ENCODE assay signal across 1 cellular context in genomic region chr17:4998666-4999428, GRCh38.
A peak's percentile ranks its signal among the peaks of the same experiment; 100 is the strongest.
TF ChIP-seq lines count a peak whose summit lies in the region.

No MANE protein-coding gene starts in this region.

TF ChIP-seq in HepG2, 621 proteins besides CTCF, POLR2A, EP300 and RAD21 (continued from another document):
- peak; percentile 52 for TF ChIP-seq ZNF574 (CRISPR knock-in tag; IDR thresholded peaks at IDR 0.05)
- TF ChIP-seq ZNF691 (CRISPR knock-in tag; IDR thresholded peaks at IDR 0.05; ENCODE audit: borderline replicate concordance, low read depth): no peak
- peak; percentile 24 for TF ChIP-seq HNRNPLL (IDR thresholded peaks at IDR 0.05; ENCODE audit: low read depth, low read length, poor library complexity, severe bottlenecking)
- TF ChIP-seq AHDC1 (CRISPR knock-in tag; IDR thresholded peaks at IDR 0.05; ENCODE audit: borderline replicate concordance): 0 out of 2 replicates have a peak, but pooled peaks have one; percentile 47
- TF ChIP-seq ZNF746 (CRISPR knock-in tag; IDR thresholded peaks at IDR 0.05): no peak; the same call in none of the 2 replicates
- TF ChIP-seq NR2F1 (CRISPR knock-in tag; IDR thresholded peaks at IDR 0.05): peak in 1 of 2 experiments; percentile 8; a peak in 1 of 4 replicates
- peak; percentile 55; the same call in 1 of the 2 replicates for TF ChIP-seq IKZF5 (CRISPR knock-in tag; IDR thresholded peaks at IDR 0.05)
- peak; percentile 75 for TF ChIP-seq MAX (IDR thresholded peaks at IDR 0.05)
- peak; percentile 4; the same call in 1 of the 2 replicates for TF ChIP-seq NR2F2 (IDR thresholded peaks at IDR 0.05; ENCODE audit: borderline replicate concordance, low read depth)
- TF ChIP-seq ZNF605 (CRISPR knock-in tag; IDR thresholded peaks at IDR 0.05): peak; percentile 92
- TF ChIP-seq HOXD1 (CRISPR knock-in tag; IDR thresholded peaks at IDR 0.05): no peak
- TF ChIP-seq UBTF (CRISPR knock-in tag; IDR thresholded peaks at IDR 0.05): peak; percentile 53; the same call in 1 of the 2 replicates
- TF ChIP-seq HMG20A (CRISPR knock-in tag; IDR thresholded peaks at IDR 0.05; ENCODE audit: borderline replicate concordance): peak; percentile 45; the same call in 1 of the 2 replicates
- TF ChIP-seq RBM22 (optimal IDR thresholded peaks at IDR 0.05; ENCODE audit: low read length): no peak
- TF ChIP-seq JUNB (CRISPR knock-in tag; IDR thresholded peaks at IDR 0.05; ENCODE audit: borderline replicate concordance): no peak; the same call in 1 of the 2 replicates
- TF ChIP-seq DNMT3B (CRISPR knock-in tag; conservative IDR thresholded peaks at IDR 0.05): no peak; the same call in 1 of the 2 replicates
- no peak; a peak in 1 of 4 replicates for TF ChIP-seq ATF4 (CRISPR knock-in tag; IDR thresholded peaks at IDR 0.05)
- TF ChIP-seq ATF7-NPFF (CRISPR knock-in tag; IDR thresholded peaks at IDR 0.05; ENCODE audit: low read depth): no peak
- 0 out of 2 replicates have a peak, but pooled peaks have one; percentile 36 for TF ChIP-seq ZNF292 (CRISPR knock-in tag; IDR thresholded peaks at IDR 0.05; ENCODE audit: borderline replicate concordance, low read depth)
- peak; percentile 96; the same call in 1 of the 2 replicates for TF ChIP-seq THRA (CRISPR knock-in tag; IDR thresholded peaks at IDR 0.05; ENCODE audit: borderline replicate concordance)
- peak; percentile 68 for TF ChIP-seq SNAI1 (CRISPR knock-in tag; IDR thresholded peaks at IDR 0.05; ENCODE audit: borderline replicate concordance)
- no peak for TF ChIP-seq ZNF414 (CRISPR knock-in tag; IDR thresholded peaks at IDR 0.05)
- peak; percentile 94 for TF ChIP-seq RXRB (CRISPR knock-in tag; IDR thresholded peaks at IDR 0.05; ENCODE audit: borderline replicate concordance)
- TF ChIP-seq TBX2 (CRISPR knock-in tag; IDR thresholded peaks at IDR 0.05; ENCODE audit: borderline replicate concordance): peak; percentile 48; the same call in 1 of the 2 replicates
- peak; percentile 89 for TF ChIP-seq MED1 (CRISPR knock-in tag; IDR thresholded peaks at IDR 0.05)
- 0 out of 2 replicates have a peak, but pooled peaks have one; percentile 26 for TF ChIP-seq ZNF274 (CRISPR knock-in tag; IDR thresholded peaks at IDR 0.05)
- no peak for TF ChIP-seq NFYB (CRISPR knock-in tag; IDR thresholded peaks at IDR 0.05)
